In the genomic region with DNA sequence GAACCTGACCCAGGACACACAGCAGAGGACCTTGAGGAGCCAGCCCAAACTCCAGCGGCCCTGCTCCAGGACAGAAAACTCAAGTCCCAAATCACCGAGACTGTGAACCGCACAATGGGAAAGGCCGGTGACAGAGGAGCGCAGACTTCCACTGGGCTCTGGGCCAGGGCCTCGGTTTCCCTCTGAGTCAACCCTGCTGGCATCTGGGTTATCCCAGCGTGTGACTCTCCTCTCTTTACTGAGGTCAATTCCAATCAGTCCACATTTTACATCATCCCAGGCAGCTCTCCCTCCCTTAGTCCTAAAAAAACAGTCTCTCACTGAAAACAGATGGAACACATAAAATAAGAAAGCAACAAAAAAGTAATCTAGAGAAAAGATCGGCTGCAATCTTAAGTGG, we compare ENCODE assay signal across 14 cellular contexts. TPM values are rescaled to one million over a fixed set of nuclear protein-coding genes. Genes with fewer than 3 reads are reported as not detected.
DNase-seq lines count a peak whose midpoint lies in the region; ATAC-seq and TF ChIP-seq lines count a peak whose summit lies in the region.
"Had no signal": no experiment of that assay in that cellular context is flagged by ENCODE, and none has a peak within 500 bp of the region (broad histone marks: within the 10 kb centered on the region; RNA-seq: fewer than 3 reads in every experiment).

No MANE protein-coding gene starts in this region.

- TF ChIP-seq CTCF in mesothelial cell of epicardium (IDR thresholded peaks at IDR 0.05; ENCODE audit: unreplicated experiment) (no peak), vagina (IDR thresholded peaks at IDR 0.05) (no peak)

- peaks cover 68% of the 10 kb centered on the region for H3K4me1 Mint-ChIP-seq in activated T-cell treated with anti-CD3 and anti-CD28 coated beads, Interleukin-2, amount 50 U/mL, for 24 hours (ENCODE audit: low read depth)
- peaks cover 13% of the 10 kb centered on the region for H3K4me1 Mint-ChIP-seq in mesothelial cell of epicardium

- H3K36me3 Mint-ChIP-seq in activated T-cell treated with anti-CD3 and anti-CD28 coated beads, Interleukin-2, amount 50 U/mL, for 24 hours (ENCODE audit: low read depth): peaks cover 5% of the 10 kb centered on the region
- H3K36me3 Mint-ChIP-seq in mesothelial cell of epicardium: no peaks in the 10 kb centered on the region
- H3K36me3 Mint-ChIP-seq: activated naive CD4-positive, alpha-beta T cell treated with anti-CD3 and anti-CD28 coated beads, Interleukin-2, amount 50 U/mL, for 24 hours had no signal

- no peak overlapping the region for H3K4me3 ChIP-seq in vagina
- H3K4me3 ChIP-seq: heart left ventricle, right atrium auricular region had no signal

- H3K9me3 Mint-ChIP-seq in activated T-cell treated with anti-CD3 and anti-CD28 coated beads, Interleukin-2, amount 50 U/mL, for 24 hours: no peaks in the 10 kb centered on the region
- no peaks in the 10 kb centered on the region for H3K9me3 Mint-ChIP-seq in mesothelial cell of epicardium
- H3K9me3 Mint-ChIP-seq: activated naive CD4-positive, alpha-beta T cell treated with anti-CD3 and anti-CD28 coated beads, Interleukin-2, amount 50 U/mL, for 24 hours had no signal

- H3K27ac Mint-ChIP-seq in activated T-cell treated with anti-CD3 and anti-CD28 coated beads, Interleukin-2, amount 50 U/mL, for 24 hours: peak overlapping the region; percentile 10
- peak overlapping the region; percentile 10 for H3K27ac Mint-ChIP-seq in mesothelial cell of epicardium
- H3K27ac Mint-ChIP-seq: activated naive CD4-positive, alpha-beta T cell treated with anti-CD3 and anti-CD28 coated beads, Interleukin-2, amount 50 U/mL, for 24 hours had no signal

- no peak for TF ChIP-seq POLR2A in vagina (IDR thresholded peaks at IDR 0.05)

- peaks cover 75% of the 10 kb centered on the region for H3K4me1 ChIP-seq in vagina

- ATAC-seq in HG03108 (IDR thresholded peaks at IDR 0.05; ENCODE audit: unreplicated experiment): no peak
- ATAC-seq: heart left ventricle, left lobe of liver had no signal

- peak overlapping the region; percentile 64 for H3K27ac ChIP-seq in vagina
- H3K27ac ChIP-seq: right atrium auricular region had no signal

- no peak for DNase-seq in activated T-cell treated with anti-CD3 and anti-CD28 coated beads, Interleukin-2, amount 50 U/mL, for 24 hours
- no peak for DNase-seq in activated T-cell treated with anti-CD3 and anti-CD28 coated beads, Interleukin-2, amount 50 U/mL, for 48 hours
- DNase-seq in brain pericyte (ENCODE audit: low read depth, low spot score): peak; percentile 37
- no peak for DNase-seq in mesothelial cell of epicardium (ENCODE audit: low spot score in 2 of 2, unreplicated experiment in 2 of 2)
- DNase-seq in vagina (ENCODE audit: extremely low spot score in 2 of 2): no peak
- no peak for DNase-seq in NCI-H526 treated with DMSO at 0.1 percent for 48 hours (lab: John Stamatoyannopoulos, UW)
- DNase-seq in NCI-H146 treated with DMSO at 0.1 percent for 48 hours (lab: John Stamatoyannopoulos, UW; ENCODE audit: unreplicated experiment): no peak
- DNase-seq: heart left ventricle, NCI-H2029, SIG-M5 had no signal

- intact Hi-C loops in vagina (cut with DNase I): no loop called here

- H3K9me3 ChIP-seq in vagina: no peaks in the 10 kb centered on the region
- H3K9me3 ChIP-seq: heart left ventricle, right atrium auricular region had no signal

- no peaks in the 10 kb centered on the region for H3K36me3 ChIP-seq in vagina
- H3K36me3 ChIP-seq: heart left ventricle, right atrium auricular region had no signal

- H3K27me3 ChIP-seq in vagina: no peaks in the 10 kb centered on the region
- H3K27me3 ChIP-seq: heart left ventricle, right atrium auricular region had no signal

- no peak overlapping the region for H3K4me3 Mint-ChIP-seq in activated T-cell treated with anti-CD3 and anti-CD28 coated beads, Interleukin-2, amount 50 U/mL, for 24 hours
- H3K4me3 Mint-ChIP-seq in mesothelial cell of epicardium: no peak overlapping the region
- H3K4me3 Mint-ChIP-seq: activated naive CD4-positive, alpha-beta T cell treated with anti-CD3 and anti-CD28 coated beads, Interleukin-2, amount 50 U/mL, for 24 hours had no signal

- H3K27me3 Mint-ChIP-seq in activated T-cell treated with anti-CD3 and anti-CD28 coated beads, Interleukin-2, amount 50 U/mL, for 24 hours: no peaks in the 10 kb centered on the region
- H3K27me3 Mint-ChIP-seq in mesothelial cell of epicardium (ENCODE audit: low read depth): no peaks in the 10 kb centered on the region
- H3K27me3 Mint-ChIP-seq: activated naive CD4-positive, alpha-beta T cell treated with anti-CD3 and anti-CD28 coated beads, Interleukin-2, amount 50 U/mL, for 24 hours had no signal

RNA-seq across cellular contexts. Expression of a gene that starts 36.9 kb away (rescaled TPM):
- total RNA-seq in mesothelial cell of epicardium: 23.2 to 30.5 TPM (median 27.5 TPM) in 3 replicates
- total RNA-seq in vagina: 49.6 TPM
